ENCODE assay signal across 17 cellular contexts in genomic region chr11:86553322-86553721, GRCh38.
"Had no signal": no experiment of that assay in that cellular context is flagged by ENCODE, and none has a peak within 500 bp of the region (broad histone marks: within the 10 kb centered on the region; RNA-seq: fewer than 3 reads in every experiment).

No MANE protein-coding gene starts in this region.

- H3K9me3 ChIP-seq: pancreas, uterus had no signal

- ATAC-seq: left cardiac atrium; pancreas; stimulated activated naive CD8-positive, alpha-beta T cell treated with anti-CD3 and anti-CD28 coated beads, Interleukin-15, Interleukin-2, amounts not matched to agents 100 U/mL and 50 U/mL, for 24 hours had no signal

- H3K4me3 Mint-ChIP-seq: activated naive CD8-positive, alpha-beta T cell; activated T-cell treated with anti-CD3 and anti-CD28 coated beads, Interleukin-2, amount 50 U/mL, for 24 hours; endodermal cell; memory B cell; T-helper 1 cell treated with Interleukin-12 subunit alpha and Interleukin-12 subunit beta and Interleukin-4 antibody, amounts not matched to agents 30 μg/mL and 1 μg/mL, for 36 hours had no signal

- FAIRE-seq: pancreas had no signal

- H3K36me3 Mint-ChIP-seq: activated naive CD8-positive, alpha-beta T cell; memory B cell had no signal

- H3K36me3 ChIP-seq: brain microvascular endothelial cell, pancreas, uterus had no signal

- H3K27me3 ChIP-seq: brain microvascular endothelial cell, pancreas, uterus had no signal

- DNase-seq: activated CD4-positive, alpha-beta T cell treated with anti-CD3 and anti-CD28 coated beads, Interleukin-2, amount 50 U/mL, for 1 hour; activated CD4-positive, CD25-positive, alpha-beta regulatory T cell; activated effector memory CD4-positive, alpha-beta T cell treated with anti-CD3 and anti-CD28 coated beads, Interleukin-2, amount 50 U/mL, for 16 hours; activated T-cell treated with anti-CD3 and anti-CD28 coated beads, Interleukin-2, amount 50 U/mL, for 24 hours; amygdala; brain microvascular endothelial cell; cerebellar nuclear complex; endodermal cell; left cardiac atrium; pancreas; stimulated activated CD4-positive, alpha-beta T cell treated with anti-CD3 and anti-CD28 coated beads, Interleukin-4, amount 100 ng/mL, for 1 hour; stimulated activated CD8-positive, alpha-beta memory T cell treated with anti-CD3 and anti-CD28 coated beads, Interleukin-4, amount 100 ng/mL, for 48 hours; stimulated activated naive CD8-positive, alpha-beta T cell treated with anti-CD3 and anti-CD28 coated beads, Interleukin-15, Interleukin-2, amounts not matched to agents 100 U/mL and 50 U/mL, for 24 hours; uterus had no signal

- H3K4me3 ChIP-seq: pancreas, uterus had no signal

- H3K4me1 Mint-ChIP-seq: memory B cell had no signal

- H3K9me3 Mint-ChIP-seq: activated T-cell treated with anti-CD3 and anti-CD28 coated beads, Interleukin-2, amount 50 U/mL, for 24 hours; endodermal cell; memory B cell; T-helper 1 cell treated with Interleukin-12 subunit alpha and Interleukin-12 subunit beta and Interleukin-4 antibody, amounts not matched to agents 30 μg/mL and 1 μg/mL, for 36 hours had no signal

- H3K27ac ChIP-seq: brain microvascular endothelial cell had no signal

- H3K27ac Mint-ChIP-seq: activated naive CD8-positive, alpha-beta T cell; activated T-cell treated with anti-CD3 and anti-CD28 coated beads, Interleukin-2, amount 50 U/mL, for 24 hours; endodermal cell; memory B cell; T-helper 1 cell treated with Interleukin-12 subunit alpha and Interleukin-12 subunit beta and Interleukin-4 antibody, amounts not matched to agents 30 μg/mL and 1 μg/mL, for 36 hours had no signal

- H3K27me3 Mint-ChIP-seq: activated naive CD8-positive, alpha-beta T cell; activated T-cell treated with anti-CD3 and anti-CD28 coated beads, Interleukin-2, amount 50 U/mL, for 24 hours had no signal
